ENCODE assay signal across 15 cellular contexts in genomic region chr3:149010966-149011365, GRCh38. TPM values are rescaled to one million over a fixed set of nuclear protein-coding genes. Genes with fewer than 3 reads are reported as not detected.
DNase-seq lines count a peak whose midpoint lies in the region; ATAC-seq and TF ChIP-seq lines count a peak whose summit lies in the region.
"Had no signal": no experiment of that assay in that cellular context is flagged by ENCODE, and none has a peak within 500 bp of the region (broad histone marks: within the 10 kb centered on the region; RNA-seq: fewer than 3 reads in every experiment).

No MANE protein-coding gene starts in this region.

- ATAC-seq in GM23338: no peak
- peak in 1 of 2 donors; percentile 1 for ATAC-seq in gastrocnemius medialis

- H3K9ac ChIP-seq in endodermal cell (ENCODE audit: extremely low read depth, low read length, poor library complexity, severe bottlenecking): no peak overlapping the region

- H3K4me1 ChIP-seq in GM23338 (ENCODE audit: insufficient read depth) (no peaks in the 10 kb centered on the region), endodermal cell (ENCODE audit: control insufficient read depth, insufficient read depth, low read length) (no peaks in the 10 kb centered on the region), gastrocnemius medialis (peaks cover 88 to 89% of the 10 kb centered on the region in 2 donors), Caco-2 (no peaks in the 10 kb centered on the region)
- H3K4me1 ChIP-seq: breast epithelium had no signal

- in situ Hi-C loops in gastrocnemius medialis (cut with MboI; ENCODE audit: low sequenced_read_pairs in 4 of 4): loop anchor here in 1 of 4 donors (25.0 kb wide), 1 partner anchor 1051 kb away; no protein-coding TSS in a partner anchor

- POLR2A ChIA-PET in Caco-2 (lab: Charles Lee): no interaction called here

- H3K9me3 ChIP-seq in endodermal cell (ENCODE audit: control insufficient read depth, low read length) (no peaks in the 10 kb centered on the region), gastrocnemius medialis (no peaks in the 10 kb centered on the region), Caco-2 (no peaks in the 10 kb centered on the region)
- H3K9me3 ChIP-seq: breast epithelium had no signal

- no peaks in the 10 kb centered on the region for H3K9me2 ChIP-seq in GM23338 (ENCODE audit: insufficient read depth)

- no peak for TF ChIP-seq POLR2A in gastrocnemius medialis (IDR thresholded peaks at IDR 0.05)

- H3K4me1 Mint-ChIP-seq in GM23338 (peaks cover 11% of the 10 kb centered on the region), endodermal cell (peaks cover 4% of the 10 kb centered on the region), Caco-2 (ENCODE audit: low read depth, unreplicated experiment) (peaks cover 7% of the 10 kb centered on the region)
- H3K4me1 Mint-ChIP-seq: B cell had no signal

- H3K4me3 Mint-ChIP-seq in GM23338: no peak overlapping the region
- H3K4me3 Mint-ChIP-seq in endodermal cell: no peak overlapping the region
- no peak overlapping the region for H3K4me3 Mint-ChIP-seq in Caco-2 (ENCODE audit: unreplicated experiment)
- H3K4me3 Mint-ChIP-seq: B cell, mesothelial cell of epicardium had no signal

- WGBS in endodermal cell (ENCODE audit: insufficient coverage in 1 of 2, insufficient read length in 1 of 2), 2 experiments: 78 to 84% methylated on average over 2 of the region's 2 CpGs

- no TSS peak for BruUV-seq in Caco-2 (replicated peaks; lab: Mats Ljungman, UMichigan)

- intact Hi-C loops in gastrocnemius medialis (cut with DNase I; ENCODE audit: low total_unique reads): loop anchor here (10.0 kb wide), 5 partner anchors 884 to 1394 kb away; partner anchors contain the start of genes PFN2 and TSC22D2
- intact Hi-C loops in Caco-2 (cut with micrococcal nuclease; ENCODE audit: unreplicated experiment): no loop called here

- H3K27ac Mint-ChIP-seq in GM23338 (peak overlapping the region; percentile 35; the same call in 1 of the 2 replicates), endodermal cell (no peak overlapping the region), Caco-2 (ENCODE audit: unreplicated experiment) (no peak overlapping the region)
- H3K27ac Mint-ChIP-seq: activated T-helper 2 cell treated with anti-CD3 and anti-CD28 coated beads, Interferon-gamma antibody, Interleukin-2, Interleukin-4, amounts not matched to agents 10 μg/mL and 5 μg/mL and 100 μg/mL, durations not matched to agents 14 hours and 24 hours and 36 hours; B cell; mesothelial cell of epicardium had no signal

- H2AFZ ChIP-seq in GM23338: no peak overlapping the region

- H4K20me1 ChIP-seq in GM23338 (replicated peaks; ENCODE audit: insufficient read depth): no peaks in the 10 kb centered on the region

- H3K4me3 ChIP-seq in GM23338 (no peak overlapping the region), endodermal cell (ENCODE audit: low read length) (no peak overlapping the region), gastrocnemius medialis (no peak overlapping the region), Caco-2 (ENCODE audit: low read depth, low read length) (no peak overlapping the region)
- H3K4me3 ChIP-seq: breast epithelium had no signal

- H3K36me3 Mint-ChIP-seq in GM23338 (ENCODE audit: low read depth): peaks cover 51% of the 10 kb centered on the region
- peaks cover 41% of the 10 kb centered on the region for H3K36me3 Mint-ChIP-seq in endodermal cell (ENCODE audit: low read depth)
- H3K36me3 Mint-ChIP-seq in Caco-2 (ENCODE audit: insufficient read depth, unreplicated experiment): peaks cover 13% of the 10 kb centered on the region

- no peaks in the 10 kb centered on the region for H3K27me3 ChIP-seq in GM23338 (ENCODE audit: insufficient read depth)
- H3K27me3 ChIP-seq in endodermal cell (ENCODE audit: control insufficient read depth, insufficient read depth, low read length, poor library complexity, severe bottlenecking): no peaks in the 10 kb centered on the region
- H3K27me3 ChIP-seq in gastrocnemius medialis: no peaks in the 10 kb centered on the region
- H3K27me3 ChIP-seq in Caco-2 (replicated peaks; ENCODE audit: control insufficient read depth, insufficient read depth, low read length): no peaks in the 10 kb centered on the region
- H3K27me3 ChIP-seq: breast epithelium had no signal

- no peaks in the 10 kb centered on the region for H3F3A ChIP-seq in GM23338 (replicated peaks; ENCODE audit: low read depth)

- no peaks in the 10 kb centered on the region for H3K79me2 ChIP-seq in GM23338 (replicated peaks; ENCODE audit: insufficient read depth)

- no peak overlapping the region for H3K4me2 ChIP-seq in GM23338

- H3K36me3 ChIP-seq in GM23338 (ENCODE audit: insufficient read depth): peaks cover 16% of the 10 kb centered on the region
- H3K36me3 ChIP-seq in endodermal cell (ENCODE audit: control insufficient read depth, insufficient read depth, low read length): peaks cover 9% of the 10 kb centered on the region
- peaks cover 0 to 67% of the 10 kb centered on the region in 2 donors for H3K36me3 ChIP-seq in gastrocnemius medialis
- H3K36me3 ChIP-seq in Caco-2 (ENCODE audit: control insufficient read depth, insufficient read depth, low read length): no peaks in the 10 kb centered on the region; the same call in 1 of the 2 replicates
- H3K36me3 ChIP-seq: breast epithelium had no signal

- DNase-seq in GM23338 (ENCODE audit: low spot score) (no peak), NCI-H526 treated with DMSO at 0.1 percent for 48 hours (lab: John Stamatoyannopoulos, UW) (peak; percentile 17), endodermal cell (no peak), gastrocnemius medialis (no peak), NCI-H1092 (lab: John Stamatoyannopoulos, UW) (no peak), Caco-2 (no peak), NAMALWA (ENCODE audit: low spot score) (no peak)
- DNase-seq: NCI-H524 treated with DMSO at 0.1 percent for 48 hours; SHP77; stimulated activated CD4-positive, alpha-beta T cell treated with anti-CD3 and anti-CD28 coated beads, Interleukin-12 subunit alpha, Interleukin-12 subunit beta, amount 100 ng/mL, for 4 hours had no signal

- H3K27me3 Mint-ChIP-seq in GM23338 (ENCODE audit: insufficient read depth, low read depth, poor library complexity) (no peaks in the 10 kb centered on the region), endodermal cell (ENCODE audit: insufficient read depth) (no peaks in the 10 kb centered on the region), Caco-2 (ENCODE audit: insufficient read depth, unreplicated experiment) (no peaks in the 10 kb centered on the region)
- H3K27me3 Mint-ChIP-seq: B cell had no signal

- TF ChIP-seq CTCF in GM23338 (conservative IDR thresholded peaks at IDR 0.05; ENCODE audit: low read depth in 2 of 2): no peak
- no peak for TF ChIP-seq CTCF in endodermal cell (conservative IDR thresholded peaks at IDR 0.05)
- TF ChIP-seq CTCF in gastrocnemius medialis (IDR thresholded peaks at IDR 0.05 in 4 of 5, conservative IDR thresholded peaks at IDR 0.05 in 1 of 5): no peak
- no peak for TF ChIP-seq CTCF in Caco-2 (IDR thresholded peaks at IDR 0.05; ENCODE audit: insufficient read depth in 1 of 2, low read depth in 1 of 2, low read length in 1 of 2, severe bottlenecking in 1 of 2, unreplicated experiment in 1 of 2)

- H3K27ac ChIP-seq in GM23338 (ENCODE audit: low read depth) (no peak overlapping the region; the same call in 1 of the 2 replicates), endodermal cell (ENCODE audit: low read depth, low read length) (peak overlapping the region; percentile 9), gastrocnemius medialis (peak overlapping the region; percentile 98 to 100 (median 100))
- H3K27ac ChIP-seq: breast epithelium, VCaP had no signal

- H3K9me3 Mint-ChIP-seq in GM23338: no peaks in the 10 kb centered on the region
- H3K9me3 Mint-ChIP-seq in endodermal cell: no peaks in the 10 kb centered on the region
- H3K9me3 Mint-ChIP-seq in Caco-2 (ENCODE audit: unreplicated experiment): no peaks in the 10 kb centered on the region
- H3K9me3 Mint-ChIP-seq: activated T-helper 2 cell treated with anti-CD3 and anti-CD28 coated beads, Interferon-gamma antibody, Interleukin-2, Interleukin-4, amounts not matched to agents 10 μg/mL and 5 μg/mL and 100 μg/mL, durations not matched to agents 14 hours and 24 hours and 36 hours; mesothelial cell of epicardium had no signal

- CTCF ChIA-PET in Caco-2 (lab: Charles Lee): interaction anchor here (0.7 kb wide), 1 partner anchor 55 kb away, joined by 3 read pairs; no protein-coding TSS in a partner anchor

RNA-seq across cellular contexts. Expression of gene GYG1, which starts 19.6 kb away (rescaled TPM):
- 40.9 and 45.6 TPM in 2 replicates for total RNA-seq in GM23338 (2014; rRNA removed; shearing (Covaris generic))
- 30.4 and 33.2 TPM in 2 replicates for polyA plus RNA-seq in GM23338 (2016; fragmentation: Nextera tagmentation; extraction: Ambion mirVana)
- 10 to 100 TPM; 22.2 to 30.6 TPM for total RNA-seq in endodermal cell
- 32.5 TPM for polyA plus RNA-seq in endodermal cell (2013, experiment 1 of 2)
- 27.9 TPM for polyA plus RNA-seq in endodermal cell (2013, experiment 2 of 2)
- 100 to 1,000 TPM; 298 to 526 (median 331) TPM for total RNA-seq in gastrocnemius medialis
- 28.0 and 29.2 TPM in 2 replicates for total RNA-seq in Caco-2 (2022)
